18 cellular contexts compared by ENCODE assay signal in the genomic region with DNA sequence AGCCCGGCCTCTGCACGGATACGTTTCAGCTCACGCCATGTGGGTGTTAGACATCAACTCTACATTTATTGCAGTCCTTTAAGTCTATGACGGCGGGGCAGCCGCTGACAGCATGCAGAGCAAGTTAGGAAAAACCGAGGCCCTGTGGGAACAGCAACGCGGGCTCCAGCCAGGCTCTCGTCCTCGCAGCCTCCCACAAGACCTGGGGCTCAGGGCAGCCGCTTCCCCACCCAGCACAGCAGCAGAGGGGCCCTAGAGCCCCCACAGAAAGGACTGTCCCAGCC.
"Had no signal": no experiment of that assay in that cellular context is flagged by ENCODE, and none has a peak within 500 bp of the region (broad histone marks: within the 10 kb centered on the region; RNA-seq: fewer than 3 reads in every experiment).

No MANE protein-coding gene starts in this region.

- H3K27me3 ChIP-seq: brain microvascular endothelial cell, colonic mucosa, gastrocnemius medialis, heart right ventricle, neutrophil had no signal

- H3K27ac ChIP-seq: brain microvascular endothelial cell, colonic mucosa, gastrocnemius medialis, neutrophil, thoracic aorta had no signal

- H3K27ac Mint-ChIP-seq: activated CD8-positive, alpha-beta T cell treated with anti-CD3 and anti-CD28 coated beads for 36 hours; activated naive CD4-positive, alpha-beta T cell treated with anti-CD3 and anti-CD28 coated beads for 36 hours; stimulated activated memory B cell treated with anti-CD40 and anti-IgM and Interleukin-4, amounts not matched to agents 10 μg/mL and 1 μg/mL and 100 μg/mL, for 72 hours had no signal

- H3K4me3 ChIP-seq: colonic mucosa, gastrocnemius medialis, heart right ventricle, thoracic aorta had no signal

- ATAC-seq: activated CD8-positive, alpha-beta T cell treated with anti-CD3 and anti-CD28 coated beads for 36 hours; gastrocnemius medialis; heart right ventricle; left ventricle myocardium superior; sciatic nerve; stimulated activated memory B cell treated with anti-CD40 and anti-IgM and Interleukin-4, amounts not matched to agents 10 μg/mL and 1 μg/mL and 100 μg/mL, for 72 hours had no signal

- H3K9me3 ChIP-seq: colonic mucosa, gastrocnemius medialis, heart right ventricle, neutrophil, thoracic aorta had no signal

- DNase-seq: activated CD4-positive, CD25-positive, alpha-beta regulatory T cell treated with anti-CD3 and anti-CD28 coated beads, Interleukin-2, amount 50 U/mL, for 72 hours; activated CD8-positive, alpha-beta T cell treated with anti-CD3 and anti-CD28 coated beads for 36 hours; activated naive CD4-positive, alpha-beta T cell treated with anti-CD3 and anti-CD28 coated beads for 36 hours; activated T-cell treated with anti-CD3 and anti-CD28 coated beads, Interleukin-2, amount 50 U/mL, for 1 hour; aorta; brain microvascular endothelial cell; central memory CD4-positive, alpha-beta T cell; colonic mucosa; erythroblast; gastrocnemius medialis; stimulated activated CD4-positive, alpha-beta T cell treated with anti-CD3 and anti-CD28 coated beads, Interleukin-4, amount 100 ng/mL, for 4 hours; T1000 had no signal

- H3K9me3 Mint-ChIP-seq: activated CD8-positive, alpha-beta T cell treated with anti-CD3 and anti-CD28 coated beads for 36 hours; activated naive CD4-positive, alpha-beta T cell treated with anti-CD3 and anti-CD28 coated beads for 36 hours; stimulated activated memory B cell treated with anti-CD40 and anti-IgM and Interleukin-4, amounts not matched to agents 10 μg/mL and 1 μg/mL and 100 μg/mL, for 72 hours had no signal

- H3K27me3 Mint-ChIP-seq: activated CD8-positive, alpha-beta T cell treated with anti-CD3 and anti-CD28 coated beads for 36 hours; stimulated activated memory B cell treated with anti-CD40 and anti-IgM and Interleukin-4, amounts not matched to agents 10 μg/mL and 1 μg/mL and 100 μg/mL, for 72 hours had no signal

- H3K4me3 Mint-ChIP-seq: activated CD8-positive, alpha-beta T cell treated with anti-CD3 and anti-CD28 coated beads for 36 hours; activated naive CD4-positive, alpha-beta T cell treated with anti-CD3 and anti-CD28 coated beads for 36 hours; stimulated activated memory B cell treated with anti-CD40 and anti-IgM and Interleukin-4, amounts not matched to agents 10 μg/mL and 1 μg/mL and 100 μg/mL, for 72 hours had no signal

- H3K36me3 ChIP-seq: colonic mucosa had no signal
